15 cellular contexts compared by ENCODE assay signal in the genomic region with DNA sequence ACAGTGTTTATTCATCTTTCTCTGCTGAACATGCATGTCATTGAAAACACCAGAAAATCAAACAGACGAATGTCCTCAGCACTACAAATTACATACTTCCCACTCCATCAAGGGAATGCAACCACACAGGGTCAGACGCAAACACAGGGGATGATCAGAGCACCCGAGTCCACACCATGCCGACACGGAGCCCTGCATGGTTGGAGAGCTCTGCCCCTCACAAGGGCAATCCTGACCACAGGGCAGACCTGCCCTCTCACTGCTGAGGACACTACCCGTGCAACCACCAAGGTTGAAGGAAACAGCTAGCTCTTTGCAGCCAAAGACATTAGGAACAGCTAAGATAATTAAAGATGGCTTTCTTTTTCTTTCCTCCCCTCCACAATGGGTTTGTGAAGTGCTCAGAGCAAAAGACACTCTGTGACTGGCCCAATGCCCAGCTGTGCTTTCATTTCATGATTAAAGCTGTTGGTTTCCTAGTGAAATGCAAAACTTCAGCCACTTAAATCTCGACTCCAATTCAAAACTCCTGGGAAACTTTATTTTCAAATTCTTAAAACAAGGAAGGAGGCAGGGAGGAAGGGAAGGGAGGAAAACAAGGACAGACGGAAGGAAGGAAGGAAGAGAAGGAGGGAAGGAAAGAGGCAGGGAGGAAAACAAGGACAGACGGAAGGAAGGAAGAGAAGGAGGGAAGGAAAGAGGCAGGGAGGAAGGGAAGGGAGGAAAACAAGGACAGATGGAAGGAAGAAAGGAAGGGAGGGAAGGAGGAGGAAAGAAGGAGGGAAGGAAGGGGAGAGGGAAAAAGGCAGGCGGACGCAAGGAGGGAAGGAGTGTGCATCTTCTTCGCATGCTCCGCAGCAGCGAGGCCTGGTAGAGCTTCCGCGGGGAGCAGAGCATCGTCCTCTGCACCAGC.
DNase-seq lines count a peak whose midpoint lies in the region; ATAC-seq lines count a peak whose summit lies in the region.
"Had no signal": no experiment of that assay in that cellular context is flagged by ENCODE, and none has a peak within 500 bp of the region (broad histone marks: within the 10 kb centered on the region; RNA-seq: fewer than 3 reads in every experiment).

No MANE protein-coding gene starts in this region.

- no peak for DNase-seq in activated T-cell treated with anti-CD3 and anti-CD28 coated beads, Interleukin-2, amount 50 U/mL, for 24 hours
- DNase-seq in activated T-cell treated with anti-CD3 and anti-CD28 coated beads, Interleukin-2, amount 50 U/mL, for 4 hours, result no peak
- DNase-seq in astrocyte of the hippocampus (ENCODE audit: low read depth, low spot score) (peak; percentile 65), hypothalamus (lab: John Stamatoyannopoulos, UW) (peak in 27 of 51 donors; percentile 21 to 71 (median 55))
- no peak for DNase-seq in activated CD4-positive, alpha-beta T cell treated with anti-CD3 and anti-CD28 coated beads for 4 hours
- DNase-seq in activated naive CD8-positive, alpha-beta T cell treated with anti-CD3 and anti-CD28 coated beads, Interleukin-2, amount 50 U/mL, for 24 hours, result no peak
- DNase-seq: activated CD4-positive, alpha-beta T cell treated with anti-CD3 and anti-CD28 coated beads for 48 hours; cortex of kidney; gastrocnemius medialis; kidney glomerular epithelial cell; stimulated activated CD4-positive, alpha-beta T cell treated with anti-CD3 and anti-CD28 coated beads, Interleukin-12 subunit alpha, Interleukin-12 subunit beta, amount 100 ng/mL, for 4 hours had no signal

- H3K27ac Mint-ChIP-seq in activated T-cell treated with anti-CD3 and anti-CD28 coated beads, Interleukin-2, amount 50 U/mL, for 24 hours, result peak overlapping the region; percentile 14
- H3K27ac Mint-ChIP-seq in activated naive CD8-positive, alpha-beta T cell treated with anti-CD3 and anti-CD28 coated beads, Interleukin-2, amount 50 U/mL, for 24 hours, result no peak overlapping the region

- peaks cover 49% of the 10 kb centered on the region for H3K4me1 ChIP-seq in stomach smooth muscle (ENCODE audit: control insufficient read depth, insufficient read depth, low read length)
- H3K4me1 ChIP-seq: A549 had no signal

- H3K4me3 ChIP-seq in stomach smooth muscle (ENCODE audit: low read length in 2 of 2), result peak overlapping the region; percentile 29 to 50
- H3K4me3 ChIP-seq: A549, gastrocnemius medialis had no signal

- no peaks in the 10 kb centered on the region for H3K9me3 Mint-ChIP-seq in activated T-cell treated with anti-CD3 and anti-CD28 coated beads, Interleukin-2, amount 50 U/mL, for 24 hours
- no peaks in the 10 kb centered on the region for H3K9me3 Mint-ChIP-seq in activated T-cell treated with anti-CD3 and anti-CD28 coated beads, Interleukin-2, amount 50 U/mL, for 4 hours
- no peaks in the 10 kb centered on the region for H3K9me3 Mint-ChIP-seq in activated naive CD8-positive, alpha-beta T cell treated with anti-CD3 and anti-CD28 coated beads, Interleukin-2, amount 50 U/mL, for 24 hours

- ATAC-seq in activated T-cell treated with anti-CD3 and anti-CD28 coated beads, Interleukin-2, amount 50 U/mL, for 4 hours, result no peak
- no peak for ATAC-seq in activated naive CD8-positive, alpha-beta T cell treated with anti-CD3 and anti-CD28 coated beads, Interleukin-2, amount 50 U/mL, for 24 hours
- ATAC-seq in GM21515 (IDR thresholded peaks at IDR 0.05; ENCODE audit: unreplicated experiment), result no peak
- ATAC-seq: A549, gastrocnemius medialis had no signal

- no peaks in the 10 kb centered on the region for H3K9me3 ChIP-seq in stomach smooth muscle (ENCODE audit: control insufficient read depth in 2 of 2, low read length in 2 of 2)
- H3K9me3 ChIP-seq: A549, gastrocnemius medialis had no signal

- H3K9ac ChIP-seq in stomach smooth muscle (ENCODE audit: low read length in 2 of 2), result peak overlapping the region in 1 of 2 donors; percentile 17

- H3K4me3 Mint-ChIP-seq in activated T-cell treated with anti-CD3 and anti-CD28 coated beads, Interleukin-2, amount 50 U/mL, for 24 hours, result no peak overlapping the region
- H3K4me3 Mint-ChIP-seq in activated T-cell treated with anti-CD3 and anti-CD28 coated beads, Interleukin-2, amount 50 U/mL, for 4 hours, result no peak overlapping the region
- no peak overlapping the region for H3K4me3 Mint-ChIP-seq in activated naive CD8-positive, alpha-beta T cell treated with anti-CD3 and anti-CD28 coated beads, Interleukin-2, amount 50 U/mL, for 24 hours

- H3K27me3 ChIP-seq in stomach smooth muscle (ENCODE audit: control insufficient read depth in 1 of 2, insufficient read depth in 2 of 2, low read length in 2 of 2), result no peaks in the 10 kb centered on the region
- H3K27me3 ChIP-seq: gastrocnemius medialis had no signal

- peaks cover 85% of the 10 kb centered on the region for H3K36me3 Mint-ChIP-seq in activated T-cell treated with anti-CD3 and anti-CD28 coated beads, Interleukin-2, amount 50 U/mL, for 24 hours (ENCODE audit: low read depth)
- H3K36me3 Mint-ChIP-seq in activated T-cell treated with anti-CD3 and anti-CD28 coated beads, Interleukin-2, amount 50 U/mL, for 4 hours (ENCODE audit: insufficient read depth), result peaks cover 48% of the 10 kb centered on the region
- peaks cover 24% of the 10 kb centered on the region for H3K36me3 Mint-ChIP-seq in activated naive CD8-positive, alpha-beta T cell treated with anti-CD3 and anti-CD28 coated beads, Interleukin-2, amount 50 U/mL, for 24 hours (ENCODE audit: low read depth)

- peak overlapping the region; percentile 76 for H3K27ac ChIP-seq in stomach smooth muscle (ENCODE audit: low read length)
- H3K27ac ChIP-seq: A549, HL-60 had no signal

- no peaks in the 10 kb centered on the region for H3K27me3 Mint-ChIP-seq in activated T-cell treated with anti-CD3 and anti-CD28 coated beads, Interleukin-2, amount 50 U/mL, for 24 hours
- no peaks in the 10 kb centered on the region for H3K27me3 Mint-ChIP-seq in activated T-cell treated with anti-CD3 and anti-CD28 coated beads, Interleukin-2, amount 50 U/mL, for 4 hours (ENCODE audit: low read depth)
- no peaks in the 10 kb centered on the region for H3K27me3 Mint-ChIP-seq in activated naive CD8-positive, alpha-beta T cell treated with anti-CD3 and anti-CD28 coated beads, Interleukin-2, amount 50 U/mL, for 24 hours

- H3K36me3 ChIP-seq in stomach smooth muscle (ENCODE audit: control insufficient read depth in 2 of 2, insufficient read depth in 2 of 2, low read length in 2 of 2), result peaks cover 12 to 27% of the 10 kb centered on the region in 2 donors

- peaks cover 2% of the 10 kb centered on the region for H3K4me1 Mint-ChIP-seq in activated T-cell treated with anti-CD3 and anti-CD28 coated beads, Interleukin-2, amount 50 U/mL, for 24 hours (ENCODE audit: low read depth)
- H3K4me1 Mint-ChIP-seq in activated T-cell treated with anti-CD3 and anti-CD28 coated beads, Interleukin-2, amount 50 U/mL, for 4 hours (ENCODE audit: low read depth), result no peaks in the 10 kb centered on the region
- peaks cover 4% of the 10 kb centered on the region for H3K4me1 Mint-ChIP-seq in activated naive CD8-positive, alpha-beta T cell treated with anti-CD3 and anti-CD28 coated beads, Interleukin-2, amount 50 U/mL, for 24 hours

Comparison
In these comparisons a context has a peak if more than half of its experiments do, and no peak if none do; other contexts are left out.
1. DNase-seq: peak in astrocyte of the hippocampus (single experiment) and hypothalamus (27 of 51); none in activated T-cell treated with anti-CD3 and anti-CD28 coated beads, Interleukin-2, amount 50 U/mL, for 24 hours (single experiment), activated T-cell treated with anti-CD3 and anti-CD28 coated beads, Interleukin-2, amount 50 U/mL, for 4 hours (single experiment), activated CD4-positive, alpha-beta T cell treated with anti-CD3 and anti-CD28 coated beads for 4 hours (0 of 2) and activated naive CD8-positive, alpha-beta T cell treated with anti-CD3 and anti-CD28 coated beads, Interleukin-2, amount 50 U/mL, for 24 hours (single experiment).